In the genomic region with DNA sequence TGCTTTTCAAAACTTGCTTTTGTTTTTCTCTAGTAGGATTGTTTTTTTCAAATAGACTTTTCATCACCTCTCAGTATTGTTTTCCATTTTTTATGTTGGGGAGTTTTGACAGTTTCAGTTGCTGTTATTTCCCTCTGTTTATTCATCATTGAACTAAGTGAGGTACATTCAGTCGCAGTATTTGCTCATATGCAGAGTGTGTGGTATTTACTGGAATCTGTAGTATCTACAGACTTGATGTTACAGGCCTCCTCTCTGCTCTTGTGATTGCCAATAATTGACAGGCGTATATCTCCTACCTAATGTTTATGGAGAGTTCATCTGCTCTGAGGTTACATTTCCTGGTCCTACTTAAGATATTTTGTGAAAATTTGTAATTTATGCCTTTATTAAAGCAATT, we compare ENCODE assay signal across 13 cellular contexts. TPM values are rescaled to one million over a fixed set of nuclear protein-coding genes. Genes with fewer than 3 reads are reported as not detected.
DNase-seq lines count a peak whose midpoint lies in the region; ATAC-seq, FAIRE-seq and TF ChIP-seq lines count a peak whose summit lies in the region.
"Had no signal": no experiment of that assay in that cellular context is flagged by ENCODE, and none has a peak within 500 bp of the region (broad histone marks: within the 10 kb centered on the region; RNA-seq: fewer than 3 reads in every experiment).

No MANE protein-coding gene starts in this region.

- peaks cover 5 to 30% of the 10 kb centered on the region in 2 donors for H3K9me3 Mint-ChIP-seq in activated naive CD4-positive, alpha-beta T cell treated with anti-CD3 and anti-CD28 coated beads, Interleukin-2, amount 50 U/mL, for 72 hours
- H3K9me3 Mint-ChIP-seq in endothelial cell (ENCODE audit: unreplicated experiment): no peaks in the 10 kb centered on the region

- peak; percentile 43 for FAIRE-seq in GM12891 (lab: Jason Lieb, UNC)

- no peak for TF ChIP-seq CTCF in endothelial cell (IDR thresholded peaks at IDR 0.05; ENCODE audit: unreplicated experiment)

- DNase-seq in GM12891 (ENCODE audit: insufficient read length, low spot score) (no peak), cerebellar cortex (ENCODE audit: low spot score) (no peak), endothelial cell (ENCODE audit: low spot score) (no peak), posterior vena cava (ENCODE audit: low spot score) (no peak)
- no peak for DNase-seq in activated naive CD4-positive, alpha-beta T cell treated with anti-CD3 and anti-CD28 coated beads, Interleukin-2, amount 50 U/mL, for 72 hours (ENCODE audit: low spot score in 2 of 2)
- DNase-seq: dermis blood vessel endothelial cell; NCI-H1417 treated with DMSO at 0.1 percent for 48 hours; NCI-H526; SJCRH30; stimulated activated CD4-positive, alpha-beta T cell treated with anti-CD3 and anti-CD28 coated beads, Interleukin-4, amount 100 ng/mL, for 4 hours had no signal

- intact Hi-C loops in posterior vena cava (cut with DNase I): no loop called here

- no peak overlapping the region for H3K4me3 Mint-ChIP-seq in endothelial cell (ENCODE audit: unreplicated experiment)

- peaks cover 1% of the 10 kb centered on the region for H3K27me3 Mint-ChIP-seq in endothelial cell (ENCODE audit: unreplicated experiment)

- no peak for TF ChIP-seq POLR2A in GM12891 (IDR thresholded peaks at IDR 0.05; ENCODE audit: low read depth, low read length)

- H3K27ac Mint-ChIP-seq in activated naive CD4-positive, alpha-beta T cell treated with anti-CD3 and anti-CD28 coated beads, Interleukin-2, amount 50 U/mL, for 72 hours: peak overlapping the region; percentile 1 to 93
- H3K27ac Mint-ChIP-seq in endothelial cell (ENCODE audit: unreplicated experiment): no peak overlapping the region

- peak; percentile 79 for ATAC-seq in GM18873 (IDR thresholded peaks at IDR 0.05; ENCODE audit: low FRiP score, unreplicated experiment)
- ATAC-seq in HG02938 (IDR thresholded peaks at IDR 0.05; ENCODE audit: unreplicated experiment): peak; percentile 54
- peak; percentile 93 to 96 for ATAC-seq in activated naive CD4-positive, alpha-beta T cell treated with anti-CD3 and anti-CD28 coated beads, Interleukin-2, amount 50 U/mL, for 72 hours
- ATAC-seq in HG03342 (IDR thresholded peaks at IDR 0.05; ENCODE audit: unreplicated experiment): no peak

- H3K36me3 Mint-ChIP-seq in activated naive CD4-positive, alpha-beta T cell treated with anti-CD3 and anti-CD28 coated beads, Interleukin-2, amount 50 U/mL, for 72 hours: peaks cover 3 to 85% of the 10 kb centered on the region in 2 donors
- no peaks in the 10 kb centered on the region for H3K36me3 Mint-ChIP-seq in endothelial cell (ENCODE audit: low read depth, unreplicated experiment)

- H3K4me1 Mint-ChIP-seq in endothelial cell (ENCODE audit: unreplicated experiment): peaks cover 5% of the 10 kb centered on the region

TF ChIP-seq in GM12891, 5 proteins besides CTCF, POLR2A, EP300 and RAD21:
- TF ChIP-seq SPI1 (IDR thresholded peaks at IDR 0.05; ENCODE audit: low read depth, low read length): no peak
- TF ChIP-seq POU2F2 (IDR thresholded peaks at IDR 0.05; ENCODE audit: low read depth, low read length): peak; percentile 73

RNA-seq across cellular contexts. Expression of a gene that starts 49.6 kb away (rescaled TPM):
- 11.7 TPM for polyA plus RNA-seq in GM12891 (2012; ENCODE audit: low read depth, missing spikeins)
- 10 to 100 TPM; 16.8 to 25.7 TPM for total RNA-seq in activated naive CD4-positive, alpha-beta T cell treated with anti-CD3 and anti-CD28 coated beads, Interleukin-2, amount 50 U/mL, for 72 hours
- 12.5 TPM for total RNA-seq in endothelial cell (ENCODE audit: unreplicated experiment)
- 10 to 100 TPM; 11.7 to 16.2 TPM for total RNA-seq in posterior vena cava
